Comparison of ENCODE assay signal across 9 cellular contexts in genomic region chr6:18062733-18063132, GRCh38.
"Had no signal": no experiment of that assay in that cellular context is flagged by ENCODE, and none has a peak within 500 bp of the region (broad histone marks: within the 10 kb centered on the region; RNA-seq: fewer than 3 reads in every experiment).

No MANE protein-coding gene starts in this region.

- ATAC-seq: activated CD4-positive, CD25-positive, alpha-beta regulatory T cell treated with anti-CD3 and anti-CD28 coated beads, Interleukin-2, amount 50 U/mL, for 24 hours; left ventricle myocardium superior; right cardiac atrium; stimulated activated memory B cell treated with anti-CD40 and anti-IgM and Interleukin-4, amounts not matched to agents 10 μg/mL and 1 μg/mL and 100 μg/mL, for 72 hours; T-helper 17 cell had no signal

- DNase-seq: amniotic stem cell, foreskin fibroblast, left ventricle myocardium superior, right cardiac atrium, T-helper 17 cell, trophoblast cell had no signal

- FAIRE-seq: islet of Langerhans had no signal
